Comparison of ENCODE assay signal across 8 cellular contexts in genomic region chr17:2398188-2398587, GRCh38. TPM values are rescaled to one million over a fixed set of nuclear protein-coding genes. Genes with fewer than 3 reads are reported as not detected.
DNase-seq lines count a peak whose midpoint lies in the region; ATAC-seq, FAIRE-seq and TF ChIP-seq lines count a peak whose summit lies in the region.

No MANE protein-coding gene starts in this region.

- FAIRE-seq in urothelium cell line (lab: Jason Lieb, UNC) = no peak

- intact Hi-C loops in Calu3 (cut with micrococcal nuclease; ENCODE audit: unreplicated experiment) = no loop called here
- intact Hi-C loops in left colon (cut with DNase I, micrococcal nuclease) = no loop called here

- no peak for DNase-seq in Calu3
- no peak for DNase-seq in WTC11 (ENCODE audit: low spot score)
- DNase-seq in fibroblast of pulmonary artery (ENCODE audit: low read depth) = no peak
- DNase-seq in urothelium cell line (ENCODE audit: low spot score) = no peak
- DNase-seq in NCI-H1048 (lab: John Stamatoyannopoulos, UW) = no peak
- DNase-seq in left colon = no peak
- DNase-seq in NCI-H1930 (lab: John Stamatoyannopoulos, UW) = no peak

- H3K4me3 ChIP-seq in fibroblast of pulmonary artery (replicated peaks; ENCODE audit: low read depth, low read length) (peak overlapping the region; percentile 39), rectal smooth muscle tissue (ENCODE audit: low read length) (peak overlapping the region; percentile 63)

- peak overlapping the region; percentile 100 for H3K27ac ChIP-seq in rectal smooth muscle tissue (ENCODE audit: low read depth, low read length)

- peak overlapping the region; percentile 57 for H3K27ac Mint-ChIP-seq in Calu3 (ENCODE audit: unreplicated experiment)
- peak overlapping the region; percentile 99 for H3K27ac Mint-ChIP-seq in WTC11

- peak overlapping the region; percentile 71 for H3K9ac ChIP-seq in rectal smooth muscle tissue (ENCODE audit: low read length)

- CTCF ChIA-PET in Calu3 (lab: Charles Lee) (interaction anchor here (1.3 to 1.7 kb wide), 2 partner anchors 15 to 18 kb away, joined by 3 to 6 read pairs; no protein-coding TSS in a partner anchor), WTC11 (lab: Charles Lee) (interaction anchor here (1.0 to 5.7 kb wide), 3 partner anchors 15 to 18 kb away, joined by 3 to 57 read pairs (median 6); no protein-coding TSS in a partner anchor)

- no peaks in the 10 kb centered on the region for H3K27me3 ChIP-seq in rectal smooth muscle tissue (ENCODE audit: control insufficient read depth, insufficient read depth, low read length)

- H3K4me3 Mint-ChIP-seq in Calu3 (ENCODE audit: low read depth, unreplicated experiment) (peak overlapping the region; percentile 94), WTC11 (peak overlapping the region; percentile 95)

- H3K4me1 Mint-ChIP-seq in Calu3 (ENCODE audit: low read depth, unreplicated experiment) = peaks cover 17% of the 10 kb centered on the region
- peaks cover 42% of the 10 kb centered on the region for H3K4me1 Mint-ChIP-seq in WTC11

- H3K9me3 Mint-ChIP-seq in Calu3 (ENCODE audit: low read depth, unreplicated experiment) (no peaks in the 10 kb centered on the region), WTC11 (no peaks in the 10 kb centered on the region)

- H3K4me1 ChIP-seq in rectal smooth muscle tissue (ENCODE audit: control insufficient read depth, insufficient read depth, low read length) = peaks cover 47% of the 10 kb centered on the region

- H3K36me3 ChIP-seq in rectal smooth muscle tissue (ENCODE audit: control insufficient read depth, insufficient read depth, low read length) = no peaks in the 10 kb centered on the region

- ATAC-seq in WTC11 (no peak), left colon (no peak)

- no peak for TF ChIP-seq CTCF in Calu3 (IDR thresholded peaks at IDR 0.05; ENCODE audit: unreplicated experiment)
- TF ChIP-seq CTCF in WTC11 (IDR thresholded peaks at IDR 0.05) = no peak
- no peak for TF ChIP-seq CTCF in fibroblast of pulmonary artery (IDR thresholded peaks at IDR 0.05; ENCODE audit: low read length, missing control alignments)

- POLR2A ChIA-PET in WTC11 (lab: Charles Lee) = interaction anchor here (2.8 kb wide), 1 partner anchor 15 kb away, joined by 12 read pairs; no protein-coding TSS in a partner anchor

- H3K27me3 Mint-ChIP-seq in Calu3 (ENCODE audit: unreplicated experiment) (no peaks in the 10 kb centered on the region), WTC11 (ENCODE audit: low read depth) (0 out of 2 replicates have a peak, but pooled peaks cover 5% of the 10 kb centered on the region)

- H3K36me3 Mint-ChIP-seq in Calu3 (ENCODE audit: insufficient read depth, unreplicated experiment) (peaks cover 86% of the 10 kb centered on the region), WTC11 (no peaks in the 10 kb centered on the region)

- no TSS peak for BruUV-seq in Calu3 (replicated peaks; lab: Mats Ljungman, UMichigan)

TF ChIP-seq in WTC11, 78 proteins besides CTCF, POLR2A, EP300 and RAD21:
- TF ChIP-seq SMAD4 (CRISPR knock-in tag; IDR thresholded peaks at IDR 0.05) (no peak), GTF2I (CRISPR knock-in tag; conservative IDR thresholded peaks at IDR 0.05) (no peak), FOXP1 (CRISPR knock-in tag; IDR thresholded peaks at IDR 0.05; ENCODE audit: borderline replicate concordance) (no peak), ZNF232 (CRISPR knock-in tag; IDR thresholded peaks at IDR 0.05) (no peak), ZNF138 (CRISPR knock-in tag; conservative IDR thresholded peaks at IDR 0.05) (no peak), NFYB (CRISPR knock-in tag; conservative IDR thresholded peaks at IDR 0.05; ENCODE audit: low read depth) (no peak), KAT7 (CRISPR knock-in tag; IDR thresholded peaks at IDR 0.05; ENCODE audit: borderline replicate concordance) (no peak)
- TF ChIP-seq, protein P1, sequence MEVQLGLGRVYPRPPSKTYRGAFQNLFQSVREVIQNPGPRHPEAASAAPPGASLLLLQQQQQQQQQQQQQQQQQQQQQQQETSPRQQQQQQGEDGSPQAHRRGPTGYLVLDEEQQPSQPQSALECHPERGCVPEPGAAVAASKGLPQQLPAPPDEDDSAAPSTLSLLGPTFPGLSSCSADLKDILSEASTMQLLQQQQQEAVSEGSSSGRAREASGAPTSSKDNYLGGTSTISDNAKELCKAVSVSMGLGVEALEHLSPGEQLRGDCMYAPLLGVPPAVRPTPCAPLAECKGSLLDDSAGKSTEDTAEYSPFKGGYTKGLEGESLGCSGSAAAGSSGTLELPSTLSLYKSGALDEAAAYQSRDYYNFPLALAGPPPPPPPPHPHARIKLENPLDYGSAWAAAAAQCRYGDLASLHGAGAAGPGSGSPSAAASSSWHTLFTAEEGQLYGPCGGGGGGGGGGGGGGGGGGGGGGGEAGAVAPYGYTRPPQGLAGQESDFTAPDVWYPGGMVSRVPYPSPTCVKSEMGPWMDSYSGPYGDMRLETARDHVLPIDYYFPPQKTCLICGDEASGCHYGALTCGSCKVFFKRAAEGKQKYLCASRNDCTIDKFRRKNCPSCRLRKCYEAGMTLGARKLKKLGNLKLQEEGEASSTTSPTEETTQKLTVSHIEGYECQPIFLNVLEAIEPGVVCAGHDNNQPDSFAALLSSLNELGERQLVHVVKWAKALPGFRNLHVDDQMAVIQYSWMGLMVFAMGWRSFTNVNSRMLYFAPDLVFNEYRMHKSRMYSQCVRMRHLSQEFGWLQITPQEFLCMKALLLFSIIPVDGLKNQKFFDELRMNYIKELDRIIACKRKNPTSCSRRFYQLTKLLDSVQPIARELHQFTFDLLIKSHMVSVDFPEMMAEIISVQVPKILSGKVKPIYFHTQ (CRISPR knock-in tag; IDR thresholded peaks at IDR 0.05) = no peak
- TF ChIP-seq, protein P2, sequence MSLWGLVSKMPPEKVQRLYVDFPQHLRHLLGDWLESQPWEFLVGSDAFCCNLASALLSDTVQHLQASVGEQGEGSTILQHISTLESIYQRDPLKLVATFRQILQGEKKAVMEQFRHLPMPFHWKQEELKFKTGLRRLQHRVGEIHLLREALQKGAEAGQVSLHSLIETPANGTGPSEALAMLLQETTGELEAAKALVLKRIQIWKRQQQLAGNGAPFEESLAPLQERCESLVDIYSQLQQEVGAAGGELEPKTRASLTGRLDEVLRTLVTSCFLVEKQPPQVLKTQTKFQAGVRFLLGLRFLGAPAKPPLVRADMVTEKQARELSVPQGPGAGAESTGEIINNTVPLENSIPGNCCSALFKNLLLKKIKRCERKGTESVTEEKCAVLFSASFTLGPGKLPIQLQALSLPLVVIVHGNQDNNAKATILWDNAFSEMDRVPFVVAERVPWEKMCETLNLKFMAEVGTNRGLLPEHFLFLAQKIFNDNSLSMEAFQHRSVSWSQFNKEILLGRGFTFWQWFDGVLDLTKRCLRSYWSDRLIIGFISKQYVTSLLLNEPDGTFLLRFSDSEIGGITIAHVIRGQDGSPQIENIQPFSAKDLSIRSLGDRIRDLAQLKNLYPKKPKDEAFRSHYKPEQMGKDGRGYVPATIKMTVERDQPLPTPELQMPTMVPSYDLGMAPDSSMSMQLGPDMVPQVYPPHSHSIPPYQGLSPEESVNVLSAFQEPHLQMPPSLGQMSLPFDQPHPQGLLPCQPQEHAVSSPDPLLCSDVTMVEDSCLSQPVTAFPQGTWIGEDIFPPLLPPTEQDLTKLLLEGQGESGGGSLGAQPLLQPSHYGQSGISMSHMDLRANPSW (CRISPR knock-in tag; conservative IDR thresholded peaks at IDR 0.05; ENCODE audit: low read depth) = no peak
- TF ChIP-seq, protein P3, sequence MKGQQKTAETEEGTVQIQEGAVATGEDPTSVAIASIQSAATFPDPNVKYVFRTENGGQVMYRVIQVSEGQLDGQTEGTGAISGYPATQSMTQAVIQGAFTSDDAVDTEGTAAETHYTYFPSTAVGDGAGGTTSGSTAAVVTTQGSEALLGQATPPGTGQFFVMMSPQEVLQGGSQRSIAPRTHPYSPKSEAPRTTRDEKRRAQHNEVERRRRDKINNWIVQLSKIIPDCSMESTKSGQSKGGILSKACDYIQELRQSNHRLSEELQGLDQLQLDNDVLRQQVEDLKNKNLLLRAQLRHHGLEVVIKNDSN (CRISPR knock-in tag; IDR thresholded peaks at IDR 0.05) = no peak

RNA-seq across cellular contexts. Expression of gene MNT, which starts 2.7 kb away (rescaled TPM):
- total RNA-seq in Calu3 (2022) (32.1 and 34.8 TPM in 2 replicates), WTC11 (2021) (18.3 to 21.6 TPM (median 18.4 TPM) in 3 replicates), left colon (10 to 100 TPM; 22.3 to 25.6 TPM)
